In genomic region chr3:108221911-108222812, GRCh38 we compare ENCODE assay signal across 1 cellular context.
TF ChIP-seq lines count a peak whose summit lies in the region.

IFT57 (minus strand) TSS chr3:108222424; CDS start chr3:108222322, 102 bp downstream.

TF ChIP-seq in K562, 482 proteins besides CTCF, POLR2A, EP300 and RAD21 (continued from another document and continues in another):
- TF ChIP-seq, protein P1, sequence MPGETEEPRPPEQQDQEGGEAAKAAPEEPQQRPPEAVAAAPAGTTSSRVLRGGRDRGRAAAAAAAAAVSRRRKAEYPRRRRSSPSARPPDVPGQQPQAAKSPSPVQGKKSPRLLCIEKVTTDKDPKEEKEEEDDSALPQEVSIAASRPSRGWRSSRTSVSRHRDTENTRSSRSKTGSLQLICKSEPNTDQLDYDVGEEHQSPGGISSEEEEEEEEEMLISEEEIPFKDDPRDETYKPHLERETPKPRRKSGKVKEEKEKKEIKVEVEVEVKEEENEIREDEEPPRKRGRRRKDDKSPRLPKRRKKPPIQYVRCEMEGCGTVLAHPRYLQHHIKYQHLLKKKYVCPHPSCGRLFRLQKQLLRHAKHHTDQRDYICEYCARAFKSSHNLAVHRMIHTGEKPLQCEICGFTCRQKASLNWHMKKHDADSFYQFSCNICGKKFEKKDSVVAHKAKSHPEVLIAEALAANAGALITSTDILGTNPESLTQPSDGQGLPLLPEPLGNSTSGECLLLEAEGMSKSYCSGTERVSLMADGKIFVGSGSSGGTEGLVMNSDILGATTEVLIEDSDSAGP (CRISPR knock-in tag; IDR thresholded peaks at IDR 0.05), result no peak
- TF ChIP-seq HSF4 (CRISPR knock-in tag; IDR thresholded peaks at IDR 0.05; ENCODE audit: borderline replicate concordance) (no peak), TAF7 (tag; IDR thresholded peaks at IDR 0.05) (no peak), ZNF764 (CRISPR knock-in tag; IDR thresholded peaks at IDR 0.05; ENCODE audit: low read depth) (no peak), FOXA1 (IDR thresholded peaks at IDR 0.05; ENCODE audit: borderline replicate concordance) (no peak), SOX6 (IDR thresholded peaks at IDR 0.05) (no peak), NR2C2 (CRISPR knock-in tag; IDR thresholded peaks at IDR 0.05) (no peak), NR2C2 (tag; IDR thresholded peaks at IDR 0.05) (no peak), ZNF263 (CRISPR knock-in tag; IDR thresholded peaks at IDR 0.05; ENCODE audit: borderline replicate concordance) (peak; percentile 52; the same call in 1 of the 2 replicates), SRSF1 (IDR thresholded peaks at IDR 0.05; ENCODE audit: low read depth, low read length) (no peak), ZFPM2 (CRISPR knock-in tag; IDR thresholded peaks at IDR 0.05) (no peak), ZNF121 (CRISPR knock-in tag; conservative IDR thresholded peaks at IDR 0.05) (no peak), ARID4B (CRISPR knock-in tag; IDR thresholded peaks at IDR 0.05) (peak; percentile 82), THRB (CRISPR knock-in tag; conservative IDR thresholded peaks at IDR 0.05) (no peak), TRIM28 (IDR thresholded peaks at IDR 0.05) (no peak), HMGXB4 (CRISPR knock-in tag; IDR thresholded peaks at IDR 0.05) (no peak), CBFB (CRISPR knock-in tag; IDR thresholded peaks at IDR 0.05) (0 out of 2 replicates have a peak, but pooled peaks have one; percentile 18), ZNF311 (CRISPR knock-in tag; IDR thresholded peaks at IDR 0.05) (no peak), NCOA6 (IDR thresholded peaks at IDR 0.05) (0 out of 2 replicates have a peak, but pooled peaks have one; percentile 20), ZNF77 (CRISPR knock-in tag; IDR thresholded peaks at IDR 0.05) (no peak), ZNF589 (CRISPR knock-in tag; IDR thresholded peaks at IDR 0.05; ENCODE audit: low read depth) (no peak), E2F3 (CRISPR knock-in tag; IDR thresholded peaks at IDR 0.05) (no peak), ZNF445 (CRISPR knock-in tag; IDR thresholded peaks at IDR 0.05; ENCODE audit: low read depth) (no peak), HNRNPH1 (optimal IDR thresholded peaks at IDR 0.05; ENCODE audit: low read depth, low read length) (no peak), ZNF146 (CRISPR knock-in tag; IDR thresholded peaks at IDR 0.05; ENCODE audit: unreplicated experiment) (no peak), STAT5A (IDR thresholded peaks at IDR 0.05; ENCODE audit: borderline replicate concordance, low read length) (no peak), ZNF766 (CRISPR knock-in tag; conservative IDR thresholded peaks at IDR 0.05) (no peak), ZNF57 (CRISPR knock-in tag; IDR thresholded peaks at IDR 0.05) (no peak), JUNB (CRISPR knock-in tag; conservative IDR thresholded peaks at IDR 0.05) (peak; percentile 94), MIER1 (IDR thresholded peaks at IDR 0.05; ENCODE audit: low read depth) (no peak), ZNF740 (CRISPR knock-in tag; IDR thresholded peaks at IDR 0.05) (no peak), ZNF740 (tag; IDR thresholded peaks at IDR 0.05) (no peak), KDM2B (CRISPR knock-in tag; IDR thresholded peaks at IDR 0.05) (no peak)
- TF ChIP-seq, protein P2, sequence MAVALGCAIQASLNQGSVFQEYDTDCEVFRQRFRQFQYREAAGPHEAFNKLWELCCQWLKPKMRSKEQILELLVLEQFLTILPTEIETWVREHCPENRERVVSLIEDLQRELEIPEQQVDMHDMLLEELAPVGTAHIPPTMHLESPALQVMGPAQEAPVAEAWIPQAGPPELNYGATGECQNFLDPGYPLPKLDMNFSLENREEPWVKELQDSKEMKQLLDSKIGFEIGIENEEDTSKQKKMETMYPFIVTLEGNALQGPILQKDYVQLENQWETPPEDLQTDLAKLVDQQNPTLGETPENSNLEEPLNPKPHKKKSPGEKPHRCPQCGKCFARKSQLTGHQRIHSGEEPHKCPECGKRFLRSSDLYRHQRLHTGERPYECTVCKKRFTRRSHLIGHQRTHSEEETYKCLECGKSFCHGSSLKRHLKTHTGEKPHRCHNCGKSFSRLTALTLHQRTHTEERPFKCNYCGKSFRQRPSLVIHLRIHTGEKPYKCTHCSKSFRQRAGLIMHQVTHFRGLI (CRISPR knock-in tag; IDR thresholded peaks at IDR 0.05), result no peak
- TF ChIP-seq, protein P3, sequence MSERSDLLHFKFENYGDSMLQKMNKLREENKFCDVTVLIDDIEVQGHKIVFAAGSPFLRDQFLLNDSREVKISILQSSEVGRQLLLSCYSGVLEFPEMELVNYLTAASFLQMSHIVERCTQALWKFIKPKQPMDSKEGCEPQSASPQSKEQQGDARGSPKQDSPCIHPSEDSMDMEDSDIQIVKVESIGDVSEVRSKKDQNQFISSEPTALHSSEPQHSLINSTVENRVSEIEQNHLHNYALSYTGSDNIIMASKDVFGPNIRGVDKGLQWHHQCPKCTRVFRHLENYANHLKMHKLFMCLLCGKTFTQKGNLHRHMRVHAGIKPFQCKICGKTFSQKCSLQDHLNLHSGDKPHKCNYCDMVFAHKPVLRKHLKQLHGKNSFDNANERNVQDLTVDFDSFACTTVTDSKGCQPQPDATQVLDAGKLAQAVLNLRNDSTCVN (CRISPR knock-in tag; IDR thresholded peaks at IDR 0.05), result no peak
- TF ChIP-seq, protein P4, sequence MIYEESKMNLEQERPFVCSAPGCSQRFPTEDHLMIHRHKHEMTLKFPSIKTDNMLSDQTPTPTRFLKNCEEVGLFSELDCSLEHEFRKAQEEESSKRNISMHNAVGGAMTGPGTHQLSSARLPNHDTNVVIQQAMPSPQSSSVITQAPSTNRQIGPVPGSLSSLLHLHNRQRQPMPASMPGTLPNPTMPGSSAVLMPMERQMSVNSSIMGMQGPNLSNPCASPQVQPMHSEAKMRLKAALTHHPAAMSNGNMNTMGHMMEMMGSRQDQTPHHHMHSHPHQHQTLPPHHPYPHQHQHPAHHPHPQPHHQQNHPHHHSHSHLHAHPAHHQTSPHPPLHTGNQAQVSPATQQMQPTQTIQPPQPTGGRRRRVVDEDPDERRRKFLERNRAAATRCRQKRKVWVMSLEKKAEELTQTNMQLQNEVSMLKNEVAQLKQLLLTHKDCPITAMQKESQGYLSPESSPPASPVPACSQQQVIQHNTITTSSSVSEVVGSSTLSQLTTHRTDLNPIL (CRISPR knock-in tag; IDR thresholded peaks at IDR 0.05), result no peak; the same call in 1 of the 2 replicates
- TF ChIP-seq, protein P5, sequence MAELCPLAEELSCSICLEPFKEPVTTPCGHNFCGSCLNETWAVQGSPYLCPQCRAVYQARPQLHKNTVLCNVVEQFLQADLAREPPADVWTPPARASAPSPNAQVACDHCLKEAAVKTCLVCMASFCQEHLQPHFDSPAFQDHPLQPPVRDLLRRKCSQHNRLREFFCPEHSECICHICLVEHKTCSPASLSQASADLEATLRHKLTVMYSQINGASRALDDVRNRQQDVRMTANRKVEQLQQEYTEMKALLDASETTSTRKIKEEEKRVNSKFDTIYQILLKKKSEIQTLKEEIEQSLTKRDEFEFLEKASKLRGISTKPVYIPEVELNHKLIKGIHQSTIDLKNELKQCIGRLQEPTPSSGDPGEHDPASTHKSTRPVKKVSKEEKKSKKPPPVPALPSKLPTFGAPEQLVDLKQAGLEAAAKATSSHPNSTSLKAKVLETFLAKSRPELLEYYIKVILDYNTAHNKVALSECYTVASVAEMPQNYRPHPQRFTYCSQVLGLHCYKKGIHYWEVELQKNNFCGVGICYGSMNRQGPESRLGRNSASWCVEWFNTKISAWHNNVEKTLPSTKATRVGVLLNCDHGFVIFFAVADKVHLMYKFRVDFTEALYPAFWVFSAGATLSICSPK (IDR thresholded peaks at IDR 0.05; ENCODE audit: borderline replicate concordance), result no peak
- TF ChIP-seq, protein P6, sequence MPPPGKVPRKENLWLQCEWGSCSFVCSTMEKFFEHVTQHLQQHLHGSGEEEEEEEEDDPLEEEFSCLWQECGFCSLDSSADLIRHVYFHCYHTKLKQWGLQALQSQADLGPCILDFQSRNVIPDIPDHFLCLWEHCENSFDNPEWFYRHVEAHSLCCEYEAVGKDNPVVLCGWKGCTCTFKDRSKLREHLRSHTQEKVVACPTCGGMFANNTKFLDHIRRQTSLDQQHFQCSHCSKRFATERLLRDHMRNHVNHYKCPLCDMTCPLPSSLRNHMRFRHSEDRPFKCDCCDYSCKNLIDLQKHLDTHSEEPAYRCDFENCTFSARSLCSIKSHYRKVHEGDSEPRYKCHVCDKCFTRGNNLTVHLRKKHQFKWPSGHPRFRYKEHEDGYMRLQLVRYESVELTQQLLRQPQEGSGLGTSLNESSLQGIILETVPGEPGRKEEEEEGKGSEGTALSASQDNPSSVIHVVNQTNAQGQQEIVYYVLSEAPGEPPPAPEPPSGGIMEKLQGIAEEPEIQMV (tag; conservative IDR thresholded peaks at IDR 0.05; ENCODE audit: low read depth), result no peak
- TF ChIP-seq, protein P7, sequence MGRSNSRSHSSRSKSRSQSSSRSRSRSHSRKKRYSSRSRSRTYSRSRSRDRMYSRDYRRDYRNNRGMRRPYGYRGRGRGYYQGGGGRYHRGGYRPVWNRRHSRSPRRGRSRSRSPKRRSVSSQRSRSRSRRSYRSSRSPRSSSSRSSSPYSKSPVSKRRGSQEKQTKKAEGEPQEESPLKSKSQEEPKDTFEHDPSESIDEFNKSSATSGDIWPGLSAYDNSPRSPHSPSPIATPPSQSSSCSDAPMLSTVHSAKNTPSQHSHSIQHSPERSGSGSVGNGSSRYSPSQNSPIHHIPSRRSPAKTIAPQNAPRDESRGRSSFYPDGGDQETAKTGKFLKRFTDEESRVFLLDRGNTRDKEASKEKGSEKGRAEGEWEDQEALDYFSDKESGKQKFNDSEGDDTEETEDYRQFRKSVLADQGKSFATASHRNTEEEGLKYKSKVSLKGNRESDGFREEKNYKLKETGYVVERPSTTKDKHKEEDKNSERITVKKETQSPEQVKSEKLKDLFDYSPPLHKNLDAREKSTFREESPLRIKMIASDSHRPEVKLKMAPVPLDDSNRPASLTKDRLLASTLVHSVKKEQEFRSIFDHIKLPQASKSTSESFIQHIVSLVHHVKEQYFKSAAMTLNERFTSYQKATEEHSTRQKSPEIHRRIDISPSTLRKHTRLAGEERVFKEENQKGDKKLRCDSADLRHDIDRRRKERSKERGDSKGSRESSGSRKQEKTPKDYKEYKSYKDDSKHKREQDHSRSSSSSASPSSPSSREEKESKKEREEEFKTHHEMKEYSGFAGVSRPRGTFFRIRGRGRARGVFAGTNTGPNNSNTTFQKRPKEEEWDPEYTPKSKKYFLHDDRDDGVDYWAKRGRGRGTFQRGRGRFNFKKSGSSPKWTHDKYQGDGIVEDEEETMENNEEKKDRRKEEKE (IDR thresholded peaks at IDR 0.05; ENCODE audit: borderline replicate concordance in 1 of 2, control insufficient read depth in 1 of 2, low read depth in 2 of 2, low read length in 1 of 2), result no peak
- TF ChIP-seq, protein P8, sequence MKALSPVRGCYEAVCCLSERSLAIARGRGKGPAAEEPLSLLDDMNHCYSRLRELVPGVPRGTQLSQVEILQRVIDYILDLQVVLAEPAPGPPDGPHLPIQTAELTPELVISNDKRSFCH (CRISPR knock-in tag; IDR thresholded peaks at IDR 0.05), result no peak
- TF ChIP-seq, protein P8 (tag; IDR thresholded peaks at IDR 0.05), result 0 out of 2 replicates have a peak, but pooled peaks have one; percentile 36
